Comparison of ENCODE assay signal across 9 cellular contexts in the genomic region with DNA sequence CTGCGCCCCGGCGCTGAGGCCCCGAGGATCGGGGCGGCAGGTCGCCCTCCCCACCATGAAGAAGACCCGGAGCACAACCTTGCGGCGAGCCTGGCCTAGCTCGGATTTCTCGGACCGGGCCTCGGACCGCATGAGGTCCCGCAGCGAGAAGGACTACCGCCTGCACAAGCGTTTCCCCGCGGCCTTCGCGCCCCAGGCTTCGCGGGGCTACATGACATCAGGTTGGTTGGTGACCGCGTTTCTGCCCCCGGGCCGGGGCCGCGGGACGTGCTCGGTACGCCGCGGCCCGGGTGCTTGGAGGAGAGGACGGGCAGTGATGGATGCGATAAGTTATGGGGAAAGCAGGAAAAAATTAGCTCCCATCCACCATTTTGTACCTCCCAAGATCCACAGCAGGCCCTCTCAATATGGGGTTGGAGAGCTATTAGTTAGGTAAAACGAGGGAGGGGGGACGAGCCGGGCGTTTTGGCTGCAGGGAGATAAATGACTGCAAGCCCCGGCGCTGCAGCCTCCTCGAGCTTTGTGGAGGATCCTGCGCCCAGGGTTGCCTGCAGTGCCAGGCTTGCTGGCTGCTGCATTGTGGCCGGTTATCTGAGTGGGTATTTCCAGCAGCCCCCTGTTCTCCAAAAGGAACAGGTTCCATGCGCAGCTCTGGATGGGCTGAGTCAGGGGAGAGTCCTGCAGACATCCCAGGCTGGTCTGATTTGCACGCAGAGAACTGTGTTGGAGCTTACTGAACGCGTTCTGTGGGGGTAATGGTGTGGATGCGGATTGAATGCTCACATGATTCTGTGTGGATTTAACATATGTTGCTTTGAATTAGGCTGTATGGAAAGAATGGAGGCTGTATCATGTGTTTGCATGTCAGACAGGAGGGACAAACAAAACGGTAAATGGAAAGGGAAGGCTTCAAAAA. TPM values are rescaled to one million over a fixed set of nuclear protein-coding genes. Genes with fewer than 3 reads are reported as not detected.
DNase-seq lines count a peak whose midpoint lies in the region; ATAC-seq and TF ChIP-seq lines count a peak whose summit lies in the region.
"Had no signal": no experiment of that assay in that cellular context is flagged by ENCODE, and none has a peak within 500 bp of the region (broad histone marks: within the 10 kb centered on the region; RNA-seq: fewer than 3 reads in every experiment).

No MANE protein-coding gene starts in this region.

- peak overlapping the region; percentile 30 to 60 (median 46) for H3K4me3 ChIP-seq in Peyer's patch
- H3K4me3 ChIP-seq in heart right ventricle, result peak overlapping the region; percentile 51 to 93 (median 76)
- H3K4me3 ChIP-seq in osteoblast (ENCODE audit: insufficient read depth, low read length), result no peak overlapping the region

- DNase-seq in Calu3, result no peak
- no peak for DNase-seq in Peyer's patch
- peak in 1 of 2 donors; percentile 24 for DNase-seq in heart right ventricle
- peak; percentile 49 for DNase-seq in osteoblast (ENCODE audit: insufficient read length, low spot score, missing footprints)
- DNase-seq in NCI-H1105 (lab: John Stamatoyannopoulos, UW), result no peak
- DNase-seq in NAMALWA (ENCODE audit: low spot score), result no peak
- DNase-seq in NCI-H1436 (lab: John Stamatoyannopoulos, UW), result no peak
- DNase-seq in GM20000 (ENCODE audit: low spot score), result no peak
- DNase-seq: HFFc6 had no signal

- H3K4me2 ChIP-seq in osteoblast (ENCODE audit: insufficient read depth, low read length), result no peak overlapping the region

- no peaks in the 10 kb centered on the region for H3K36me3 ChIP-seq in Peyer's patch
- H3K36me3 ChIP-seq in heart right ventricle, result no peaks in the 10 kb centered on the region
- H3K36me3 ChIP-seq in osteoblast (ENCODE audit: insufficient read depth, low read length), result no peaks in the 10 kb centered on the region

- peaks cover 0 to 6% (median 0%) of the 10 kb centered on the region in 4 donors for H3K4me1 ChIP-seq in Peyer's patch
- H3K4me1 ChIP-seq in heart right ventricle, result peaks cover 0 to 60% (median 25%) of the 10 kb centered on the region in 9 donors
- no peaks in the 10 kb centered on the region for H3K4me1 ChIP-seq in osteoblast (ENCODE audit: insufficient read depth, low read length)

- TF ChIP-seq CTCF in Calu3 (IDR thresholded peaks at IDR 0.05; ENCODE audit: unreplicated experiment) (no peak), Peyer's patch (IDR thresholded peaks at IDR 0.05) (no peak), heart right ventricle (IDR thresholded peaks at IDR 0.05) (no peak), osteoblast (IDR thresholded peaks at IDR 0.05; ENCODE audit: extremely low read depth, low read depth, low read length) (no peak), GM20000 (IDR thresholded peaks at IDR 0.05; ENCODE audit: extremely low read depth, missing control alignments) (no peak)

- intact Hi-C loops in Calu3 (cut with micrococcal nuclease; ENCODE audit: unreplicated experiment), result no loop called here
- intact Hi-C loops in heart right ventricle (cut with DNase I), result loop anchor here in 7 of 10 donors (5.0 to 10.0 kb wide), 9 partner anchors 50 to 258 kb away; no protein-coding TSS in a partner anchor

- ATAC-seq in heart right ventricle, result peak in 5 of 8 donors; percentile 2 to 40 (median 15)

- no TSS peak for BruUV-seq in Calu3 (replicated peaks; lab: Mats Ljungman, UMichigan)

- WGBS in heart right ventricle, 2 donors, result 16 to 21% methylated on average over 54 of the region's 54 CpGs

- H3K79me2 ChIP-seq in osteoblast (ENCODE audit: insufficient read depth, low read length), result no peaks in the 10 kb centered on the region

- H3K27ac Mint-ChIP-seq in Calu3 (ENCODE audit: unreplicated experiment), result no peak overlapping the region
- H3K27ac Mint-ChIP-seq: HFFc6 had no signal

- H2AFZ ChIP-seq in osteoblast (ENCODE audit: low read length), result no peak overlapping the region

- peak overlapping the region; percentile 75 for H3K4me3 Mint-ChIP-seq in Calu3 (ENCODE audit: low read depth, unreplicated experiment)
- H3K4me3 Mint-ChIP-seq: HFFc6 had no signal

- CTCF ChIA-PET in Calu3 (lab: Charles Lee), result no interaction called here

- H4K20me1 ChIP-seq in osteoblast (ENCODE audit: insufficient read depth, low read length), result no peaks in the 10 kb centered on the region

- H3K9me3 ChIP-seq in Peyer's patch (no peaks in the 10 kb centered on the region), heart right ventricle (no peaks in the 10 kb centered on the region), osteoblast (ENCODE audit: low read depth, low read length) (no peaks in the 10 kb centered on the region)

- no peaks in the 10 kb centered on the region for H3K9me3 Mint-ChIP-seq in Calu3 (ENCODE audit: low read depth, unreplicated experiment)

- peaks cover 27% of the 10 kb centered on the region for H3K36me3 Mint-ChIP-seq in Calu3 (ENCODE audit: insufficient read depth, unreplicated experiment)

- H3K4me1 Mint-ChIP-seq in Calu3 (ENCODE audit: low read depth, unreplicated experiment), result no peaks in the 10 kb centered on the region

- TF ChIP-seq POLR2A in Peyer's patch (IDR thresholded peaks at IDR 0.05), result no peak

- H3K27ac ChIP-seq in Peyer's patch (peak overlapping the region in 1 of 4 donors; percentile 73), heart right ventricle (peak overlapping the region in 7 of 10 donors; percentile 1 to 92 (median 82)), osteoblast (ENCODE audit: low read depth, low read length) (no peak overlapping the region)

- H3K27me3 Mint-ChIP-seq in Calu3 (ENCODE audit: unreplicated experiment), result no peaks in the 10 kb centered on the region

- peaks cover 0 to 8% of the 10 kb centered on the region in 2 donors for H3K27me3 ChIP-seq in Peyer's patch
- peaks cover 0 to 44% (median 0%) of the 10 kb centered on the region in 7 donors for H3K27me3 ChIP-seq in heart right ventricle
- peaks cover 16% of the 10 kb centered on the region for H3K27me3 ChIP-seq in osteoblast (ENCODE audit: insufficient read depth, low read length)

RNA-seq across cellular contexts. Expression of a gene that starts 1.9 kb away (rescaled TPM):
- total RNA-seq in Calu3 (2022) (7.1 and 10.0 TPM in 2 replicates), Peyer's patch (10 to 100 TPM in 2 of 4 donors, 1 to 10 TPM in 2; 3.5 to 23.1 (median 7.6) TPM), heart right ventricle (10 to 100 TPM in 9 of 10 donors, 1 to 10 TPM in 1; 8.3 to 25.5 (median 13.9) TPM), osteoblast (0.36 and 0.59 TPM in 2 replicates)
- 1 to 10 TPM; 2.2 to 3.1 TPM for polyA plus RNA-seq in heart right ventricle
